In genomic region chr9:32828861-32829260, GRCh38 we compare ENCODE assay signal across 40 cellular contexts. TPM values are rescaled to one million over a fixed set of nuclear protein-coding genes. Genes with fewer than 3 reads are reported as not detected.
"Had no signal": no experiment of that assay in that cellular context is flagged by ENCODE, and none has a peak within 500 bp of the region (broad histone marks: within the 10 kb centered on the region; RNA-seq: fewer than 3 reads in every experiment).

No MANE protein-coding gene starts in this region.

- H3K36me3 ChIP-seq: adrenal gland, brain microvascular endothelial cell, breast epithelium, cardiac muscle cell had no signal

- H3K27ac Mint-ChIP-seq: activated naive CD4-positive, alpha-beta T cell treated with anti-CD3 and anti-CD28 coated beads for 36 hours; activated naive CD4-positive, alpha-beta T cell treated with anti-CD3 and anti-CD28 coated beads, Interleukin-2, amount 10 ng/mL, durations not matched to agents 7 days and 5 days; activated naive CD4-positive, alpha-beta T cell treated with anti-CD3 and anti-CD28 coated beads, Interleukin-2, amount 50 U/mL, for 24 hours; activated naive CD4-positive, alpha-beta T cell treated with anti-CD3 and anti-CD28 coated beads, Interleukin-2, amount 50 U/mL, for 72 hours; activated naive CD8-positive, alpha-beta T cell; activated naive CD8-positive, alpha-beta T cell treated with anti-CD3 and anti-CD28 coated beads for 36 hours; activated naive CD8-positive, alpha-beta T cell treated with anti-CD3 and anti-CD28 coated beads, Interleukin-2, amount 10 ng/mL, durations not matched to agents 7 days and 5 days; activated naive CD8-positive, alpha-beta T cell treated with anti-CD3 and anti-CD28 coated beads, Interleukin-2, amount 50 U/mL, for 24 hours; activated T-cell treated with anti-CD3 and anti-CD28 coated beads, Interleukin-2, amount 50 U/mL, for 24 hours; activated T-cell treated with anti-CD3 and anti-CD28 coated beads, Interleukin-2, amount 50 U/mL, for 72 hours; activated T-helper 1 cell treated with anti-CD3 and anti-CD28 coated beads, Interleukin-12 subunit alpha, Interleukin-12 subunit beta, Interleukin-2, Interleukin-4 antibody, amounts not matched to agents 30 ng/mL and 10 ng/mL and 1 ng/mL, durations not matched to agents 14 hours and 24 hours and 36 hours; activated T-helper 17 cell treated with anti-CD3 and anti-CD28 coated beads, Interleukin-2, amount 50 U/mL, for 72 hours; activated T-helper 2 cell treated with anti-CD3 and anti-CD28 coated beads, Interferon-gamma antibody, Interleukin-2, Interleukin-4, amounts not matched to agents 10 μg/mL and 5 μg/mL and 100 μg/mL, durations not matched to agents 14 hours and 24 hours and 36 hours; brain had no signal

- H3K9me3 Mint-ChIP-seq: activated naive CD4-positive, alpha-beta T cell treated with anti-CD3 and anti-CD28 coated beads for 36 hours; activated naive CD4-positive, alpha-beta T cell treated with anti-CD3 and anti-CD28 coated beads, Interleukin-2, amount 10 ng/mL, durations not matched to agents 7 days and 5 days; activated naive CD4-positive, alpha-beta T cell treated with anti-CD3 and anti-CD28 coated beads, Interleukin-2, amount 50 U/mL, for 24 hours; activated naive CD4-positive, alpha-beta T cell treated with anti-CD3 and anti-CD28 coated beads, Interleukin-2, amount 50 U/mL, for 72 hours; activated naive CD8-positive, alpha-beta T cell treated with anti-CD3 and anti-CD28 coated beads for 36 hours; activated naive CD8-positive, alpha-beta T cell treated with anti-CD3 and anti-CD28 coated beads, Interleukin-2, amount 10 ng/mL, durations not matched to agents 7 days and 5 days; activated naive CD8-positive, alpha-beta T cell treated with anti-CD3 and anti-CD28 coated beads, Interleukin-2, amount 50 U/mL, for 24 hours; activated T-cell treated with anti-CD3 and anti-CD28 coated beads, Interleukin-2, amount 50 U/mL, for 24 hours; activated T-cell treated with anti-CD3 and anti-CD28 coated beads, Interleukin-2, amount 50 U/mL, for 4 hours; activated T-cell treated with anti-CD3 and anti-CD28 coated beads, Interleukin-2, amount 50 U/mL, for 72 hours; activated T-helper 1 cell treated with anti-CD3 and anti-CD28 coated beads, Interleukin-12 subunit alpha, Interleukin-12 subunit beta, Interleukin-2, Interleukin-4 antibody, amounts not matched to agents 30 ng/mL and 10 ng/mL and 1 ng/mL, durations not matched to agents 14 hours and 24 hours and 36 hours; activated T-helper 17 cell treated with anti-CD3 and anti-CD28 coated beads, Interleukin-2, amount 50 U/mL, for 72 hours; activated T-helper 2 cell treated with anti-CD3 and anti-CD28 coated beads, Interferon-gamma antibody, Interleukin-2, Interleukin-4, amounts not matched to agents 10 μg/mL and 5 μg/mL and 100 μg/mL, durations not matched to agents 14 hours and 24 hours and 36 hours had no signal

- DNase-seq: activated effector memory CD4-positive, alpha-beta T cell treated with anti-CD3 and anti-CD28 coated beads, Interleukin-2, amount 50 U/mL, for 16 hours; activated effector memory CD4-positive, alpha-beta T cell treated with Interleukin-2 at 50 U/mL for 16 hours; activated gamma-delta T cell; activated gamma-delta T cell treated with Interleukin-2 at 50 U/mL for 16 hours; activated naive CD4-positive, alpha-beta T cell; activated naive CD4-positive, alpha-beta T cell treated with anti-CD3 and anti-CD28 coated beads for 36 hours; activated naive CD4-positive, alpha-beta T cell treated with anti-CD3 and anti-CD28 coated beads, Interleukin-2, amount 10 ng/mL, durations not matched to agents 7 days and 5 days; activated naive CD4-positive, alpha-beta T cell treated with anti-CD3 and anti-CD28 coated beads, Interleukin-2, amount 50 U/mL, for 16 hours; activated naive CD4-positive, alpha-beta T cell treated with Interleukin-2 at 50 U/mL for 16 hours; activated naive CD8-positive, alpha-beta T cell treated with anti-CD3 and anti-CD28 coated beads for 36 hours; activated naive CD8-positive, alpha-beta T cell treated with anti-CD3 and anti-CD28 coated beads, Interleukin-2, amount 10 ng/mL, durations not matched to agents 7 days and 5 days; activated naive CD8-positive, alpha-beta T cell treated with anti-CD3 and anti-CD28 coated beads, Interleukin-2, amount 50 U/mL, for 24 hours; activated T-cell treated with anti-CD3 and anti-CD28 coated beads, Interleukin-2, amount 50 U/mL, for 24 hours; activated T-cell treated with anti-CD3 and anti-CD28 coated beads, Interleukin-2, amount 50 U/mL, for 4 hours; activated T-cell treated with anti-CD3 and anti-CD28 coated beads, Interleukin-2, amount 50 U/mL, for 48 hours; activated T-cell treated with anti-CD3 and anti-CD28 coated beads, Interleukin-2, amount 50 U/mL, for 72 hours; adrenal gland; amniotic stem cell; amygdala; anterior cingulate cortex; aorta; body of pancreas; brain microvascular endothelial cell; caudate nucleus; central memory CD4-positive, alpha-beta T cell; cerebellar nuclear complex had no signal

- H3K27ac ChIP-seq: adrenal gland, body of pancreas, brain microvascular endothelial cell, breast epithelium, cardiac muscle cell had no signal

- H3K36me3 Mint-ChIP-seq: activated naive CD4-positive, alpha-beta T cell treated with anti-CD3 and anti-CD28 coated beads, Interleukin-2, amount 10 ng/mL, durations not matched to agents 7 days and 5 days; activated naive CD4-positive, alpha-beta T cell treated with anti-CD3 and anti-CD28 coated beads, Interleukin-2, amount 50 U/mL, for 24 hours; activated naive CD4-positive, alpha-beta T cell treated with anti-CD3 and anti-CD28 coated beads, Interleukin-2, amount 50 U/mL, for 72 hours; activated naive CD8-positive, alpha-beta T cell; activated naive CD8-positive, alpha-beta T cell treated with anti-CD3 and anti-CD28 coated beads for 36 hours; activated naive CD8-positive, alpha-beta T cell treated with anti-CD3 and anti-CD28 coated beads, Interleukin-2, amount 10 ng/mL, durations not matched to agents 7 days and 5 days; brain had no signal

- H3K4me1 ChIP-seq: adrenal gland, body of pancreas, breast epithelium had no signal

- H3K4me3 Mint-ChIP-seq: activated naive CD4-positive, alpha-beta T cell treated with anti-CD3 and anti-CD28 coated beads for 36 hours; activated naive CD4-positive, alpha-beta T cell treated with anti-CD3 and anti-CD28 coated beads, Interleukin-2, amount 10 ng/mL, durations not matched to agents 7 days and 5 days; activated naive CD4-positive, alpha-beta T cell treated with anti-CD3 and anti-CD28 coated beads, Interleukin-2, amount 50 U/mL, for 24 hours; activated naive CD8-positive, alpha-beta T cell; activated naive CD8-positive, alpha-beta T cell treated with anti-CD3 and anti-CD28 coated beads for 36 hours; activated naive CD8-positive, alpha-beta T cell treated with anti-CD3 and anti-CD28 coated beads, Interleukin-2, amount 10 ng/mL, durations not matched to agents 7 days and 5 days; activated naive CD8-positive, alpha-beta T cell treated with anti-CD3 and anti-CD28 coated beads, Interleukin-2, amount 50 U/mL, for 24 hours; activated T-cell treated with anti-CD3 and anti-CD28 coated beads, Interleukin-2, amount 50 U/mL, for 24 hours; activated T-cell treated with anti-CD3 and anti-CD28 coated beads, Interleukin-2, amount 50 U/mL, for 4 hours; activated T-cell treated with anti-CD3 and anti-CD28 coated beads, Interleukin-2, amount 50 U/mL, for 72 hours; activated T-helper 1 cell treated with anti-CD3 and anti-CD28 coated beads, Interleukin-12 subunit alpha, Interleukin-12 subunit beta, Interleukin-2, Interleukin-4 antibody, amounts not matched to agents 30 ng/mL and 10 ng/mL and 1 ng/mL, durations not matched to agents 14 hours and 24 hours and 36 hours; activated T-helper 17 cell treated with anti-CD3 and anti-CD28 coated beads, Interleukin-2, amount 50 U/mL, for 72 hours; brain; central memory CD8-positive, alpha-beta T cell had no signal

- H3K4me3 ChIP-seq: adrenal gland, body of pancreas, breast epithelium, cardiac muscle cell had no signal

- ATAC-seq: activated naive CD4-positive, alpha-beta T cell treated with anti-CD3 and anti-CD28 coated beads, Interleukin-2, amount 50 U/mL, for 72 hours; activated naive CD8-positive, alpha-beta T cell treated with anti-CD3 and anti-CD28 coated beads, Interleukin-2, amount 50 U/mL, for 24 hours; activated T-cell treated with anti-CD3 and anti-CD28 coated beads, Interleukin-2, amount 50 U/mL, for 4 hours; activated T-cell treated with anti-CD3 and anti-CD28 coated beads, Interleukin-2, amount 50 U/mL, for 72 hours; activated T-helper 17 cell treated with anti-CD3 and anti-CD28 coated beads, Interleukin-2, amount 50 U/mL, for 72 hours; body of pancreas had no signal

- H3K9me3 ChIP-seq: adrenal gland, body of pancreas, breast epithelium had no signal

- H3K27me3 ChIP-seq: adrenal gland, body of pancreas, brain microvascular endothelial cell, breast epithelium, cardiac muscle cell had no signal

- H3K4me1 Mint-ChIP-seq: activated naive CD4-positive, alpha-beta T cell treated with anti-CD3 and anti-CD28 coated beads, Interleukin-2, amount 10 ng/mL, durations not matched to agents 7 days and 5 days; activated naive CD4-positive, alpha-beta T cell treated with anti-CD3 and anti-CD28 coated beads, Interleukin-2, amount 50 U/mL, for 24 hours; activated naive CD8-positive, alpha-beta T cell treated with anti-CD3 and anti-CD28 coated beads for 36 hours; activated naive CD8-positive, alpha-beta T cell treated with anti-CD3 and anti-CD28 coated beads, Interleukin-2, amount 10 ng/mL, durations not matched to agents 7 days and 5 days; activated naive CD8-positive, alpha-beta T cell treated with anti-CD3 and anti-CD28 coated beads, Interleukin-2, amount 50 U/mL, for 24 hours; activated T-helper 17 cell treated with anti-CD3 and anti-CD28 coated beads, Interleukin-2, amount 50 U/mL, for 72 hours; brain; central memory CD8-positive, alpha-beta T cell had no signal

RNA-seq across cellular contexts. Expression of gene TMEM215, which starts 45.5 kb away (rescaled TPM):
- total RNA-seq: activated naive CD4-positive, alpha-beta T cell treated with anti-CD3 and anti-CD28 coated beads for 36 hours; activated naive CD4-positive, alpha-beta T cell treated with anti-CD3 and anti-CD28 coated beads, Interleukin-2, amount 50 U/mL, for 72 hours; activated naive CD8-positive, alpha-beta T cell treated with anti-CD3 and anti-CD28 coated beads for 36 hours; activated naive CD8-positive, alpha-beta T cell treated with anti-CD3 and anti-CD28 coated beads, Interleukin-2, amount 10 ng/mL, durations not matched to agents 7 days and 5 days; activated T-cell treated with anti-CD3 and anti-CD28 coated beads, Interleukin-2, amount 50 U/mL, for 4 hours; activated T-cell treated with anti-CD3 and anti-CD28 coated beads, Interleukin-2, amount 50 U/mL, for 72 hours; activated T-helper 1 cell treated with anti-CD3 and anti-CD28 coated beads, Interleukin-12 subunit alpha, Interleukin-12 subunit beta, Interleukin-2, Interleukin-4 antibody, amounts not matched to agents 30 ng/mL and 10 ng/mL and 1 ng/mL, durations not matched to agents 14 hours and 24 hours and 36 hours; activated T-helper 17 cell treated with anti-CD3 and anti-CD28 coated beads, Interleukin-2, amount 50 U/mL, for 72 hours; activated T-helper 2 cell treated with anti-CD3 and anti-CD28 coated beads, Interferon-gamma antibody, Interleukin-2, Interleukin-4, amounts not matched to agents 10 μg/mL and 5 μg/mL and 100 μg/mL, durations not matched to agents 14 hours and 24 hours and 36 hours; adrenal gland; aorta; body of pancreas; breast epithelium; bronchial epithelial cell; cardiac muscle cell; cardiac septum; chondrocyte had no signal
- polyA plus RNA-seq: adipose tissue, aorta, cardiac muscle cell had no signal
